ENCODE assay signal across 16 cellular contexts in the genomic region with DNA sequence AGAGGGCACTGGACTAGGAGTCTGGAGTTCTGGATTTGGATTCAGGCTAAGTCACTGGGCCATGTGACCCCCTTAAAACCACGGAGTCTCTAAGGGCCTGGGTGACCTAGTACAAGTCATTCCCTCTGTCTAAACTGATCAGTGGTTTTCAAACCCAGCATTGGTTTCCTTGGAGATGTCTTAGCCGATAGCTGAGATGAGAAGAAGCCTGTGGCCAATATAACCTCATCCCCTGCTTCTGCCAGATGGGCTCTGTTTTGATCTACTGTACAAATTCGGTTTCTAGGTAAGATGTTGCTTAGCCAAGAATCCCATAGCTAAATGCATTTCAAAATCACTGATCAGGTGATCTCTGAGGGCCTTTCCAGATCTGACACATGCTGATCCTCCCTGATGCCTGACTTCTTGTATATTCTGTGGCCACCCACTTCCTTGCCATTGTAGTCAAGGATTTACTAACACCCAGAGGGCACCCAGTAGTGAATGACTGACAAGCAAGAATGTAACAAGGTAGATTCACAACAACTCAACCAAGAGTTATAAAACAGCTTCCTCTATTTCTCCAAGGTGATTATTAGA. TPM values are rescaled to one million over a fixed set of nuclear protein-coding genes. Genes with fewer than 3 reads are reported as not detected.
DNase-seq lines count a peak whose midpoint lies in the region; ATAC-seq and TF ChIP-seq lines count a peak whose summit lies in the region.
"Had no signal": no experiment of that assay in that cellular context is flagged by ENCODE, and none has a peak within 500 bp of the region (broad histone marks: within the 10 kb centered on the region; RNA-seq: fewer than 3 reads in every experiment).

No MANE protein-coding gene starts in this region.

- no peaks in the 10 kb centered on the region for H4K20me1 ChIP-seq in BLaER1

- DNase-seq in activated CD8-positive, alpha-beta T cell treated with anti-CD3 and anti-CD28 coated beads, Interleukin-2, amount 10 ng/mL, durations not matched to agents 7 days and 5 days: peak; percentile 26
- peak; percentile 88 for DNase-seq in kidney tubule cell (ENCODE audit: low spot score)
- no peak for DNase-seq in COR-L47 (lab: John Stamatoyannopoulos, UW)
- DNase-seq in esophagus muscularis mucosa (ENCODE audit: extremely low spot score): no peak
- no peak for DNase-seq in NCI-H2196 treated with DMSO at 0.1 percent for 48 hours (lab: John Stamatoyannopoulos, UW; ENCODE audit: unreplicated experiment)
- no peak for DNase-seq in cerebellar nuclear complex (lab: John Stamatoyannopoulos, UW)
- DNase-seq: activated CD4-positive, CD25-positive, alpha-beta regulatory T cell treated with anti-CD3 and anti-CD28 coated beads, Interleukin-2, amount 50 U/mL, for 72 hours; activated naive CD8-positive, alpha-beta T cell treated with anti-CD3 and anti-CD28 coated beads, Interleukin-2, amount 50 U/mL, for 24 hours; HCEC 1CT; midbrain; NCI-H1105; SHP77 treated with DMSO at 0.1 percent for 48 hours had no signal

- H3K27me3 ChIP-seq in BLaER1 (no peaks in the 10 kb centered on the region), esophagus muscularis mucosa (no peaks in the 10 kb centered on the region)

- H3K4me3 Mint-ChIP-seq in activated CD8-positive, alpha-beta T cell treated with anti-CD3 and anti-CD28 coated beads, Interleukin-2, amount 10 ng/mL, durations not matched to agents 7 days and 5 days: no peak overlapping the region
- H3K4me3 Mint-ChIP-seq: activated naive CD8-positive, alpha-beta T cell treated with anti-CD3 and anti-CD28 coated beads, Interleukin-2, amount 50 U/mL, for 24 hours; stimulated activated memory B cell treated with anti-CD40 and anti-IgM and Interleukin-4, amounts not matched to agents 10 μg/mL and 1 μg/mL and 100 μg/mL, for 72 hours had no signal

- H3K4me3 ChIP-seq in BLaER1 (no peak overlapping the region), esophagus muscularis mucosa (no peak overlapping the region)
- H3K4me3 ChIP-seq: K562 had no signal

- POLR2A ChIA-PET in activated CD8-positive, alpha-beta T cell treated with anti-CD3 and anti-CD28 coated beads, Interleukin-2, amount 10 ng/mL, durations not matched to agents 7 days and 5 days (lab: Charles Lee): no interaction called here

- H3K36me3 ChIP-seq in BLaER1 (no peaks in the 10 kb centered on the region), esophagus muscularis mucosa (no peaks in the 10 kb centered on the region)

- H3K27ac ChIP-seq in BLaER1 (no peak overlapping the region), esophagus muscularis mucosa (replicated peaks in 1 of 4) (peak overlapping the region in 2 of 4 donors; percentile 19 to 63)

- TF ChIP-seq POLR2A in esophagus muscularis mucosa (IDR thresholded peaks at IDR 0.05; ENCODE audit: low read depth): no peak

- ATAC-seq in HG02610 (IDR thresholded peaks at IDR 0.05; ENCODE audit: unreplicated experiment): peak; percentile 62
- ATAC-seq in activated CD8-positive, alpha-beta T cell treated with anti-CD3 and anti-CD28 coated beads, Interleukin-2, amount 10 ng/mL, durations not matched to agents 7 days and 5 days: peak; percentile 36
- ATAC-seq: activated naive CD8-positive, alpha-beta T cell treated with anti-CD3 and anti-CD28 coated beads, Interleukin-2, amount 50 U/mL, for 24 hours; K562; stimulated activated memory B cell treated with anti-CD40 and anti-IgM and Interleukin-4, amounts not matched to agents 10 μg/mL and 1 μg/mL and 100 μg/mL, for 72 hours had no signal

- H3K9ac ChIP-seq in BLaER1: no peak overlapping the region

- no peak for TF ChIP-seq CTCF in esophagus muscularis mucosa (IDR thresholded peaks at IDR 0.05)

- intact Hi-C loops in esophagus muscularis mucosa (cut with DNase I): no loop called here

- H3K27ac Mint-ChIP-seq in activated CD8-positive, alpha-beta T cell treated with anti-CD3 and anti-CD28 coated beads, Interleukin-2, amount 10 ng/mL, durations not matched to agents 7 days and 5 days: peak overlapping the region; percentile 6
- H3K27ac Mint-ChIP-seq: activated naive CD8-positive, alpha-beta T cell treated with anti-CD3 and anti-CD28 coated beads, Interleukin-2, amount 50 U/mL, for 24 hours; stimulated activated memory B cell treated with anti-CD40 and anti-IgM and Interleukin-4, amounts not matched to agents 10 μg/mL and 1 μg/mL and 100 μg/mL, for 72 hours had no signal

- no peaks in the 10 kb centered on the region for H3K9me3 Mint-ChIP-seq in activated CD8-positive, alpha-beta T cell treated with anti-CD3 and anti-CD28 coated beads, Interleukin-2, amount 10 ng/mL, durations not matched to agents 7 days and 5 days (ENCODE audit: insufficient read depth)
- H3K9me3 Mint-ChIP-seq: activated naive CD8-positive, alpha-beta T cell treated with anti-CD3 and anti-CD28 coated beads, Interleukin-2, amount 50 U/mL, for 24 hours; stimulated activated memory B cell treated with anti-CD40 and anti-IgM and Interleukin-4, amounts not matched to agents 10 μg/mL and 1 μg/mL and 100 μg/mL, for 72 hours had no signal

- peaks cover 3% of the 10 kb centered on the region for H3K27me3 Mint-ChIP-seq in activated CD8-positive, alpha-beta T cell treated with anti-CD3 and anti-CD28 coated beads, Interleukin-2, amount 10 ng/mL, durations not matched to agents 7 days and 5 days (ENCODE audit: low read depth)

- H3K9me3 ChIP-seq in BLaER1: no peaks in the 10 kb centered on the region
- no peaks in the 10 kb centered on the region for H3K9me3 ChIP-seq in esophagus muscularis mucosa

- CTCF ChIA-PET in activated CD8-positive, alpha-beta T cell treated with anti-CD3 and anti-CD28 coated beads, Interleukin-2, amount 10 ng/mL, durations not matched to agents 7 days and 5 days (lab: Charles Lee): interaction anchor here (1.2 kb wide), 1 partner anchor 53 kb away, joined by 3 read pairs; the partner anchor contains the start of gene GALNT18

- H3K36me3 Mint-ChIP-seq in activated CD8-positive, alpha-beta T cell treated with anti-CD3 and anti-CD28 coated beads, Interleukin-2, amount 10 ng/mL, durations not matched to agents 7 days and 5 days (ENCODE audit: low read depth): no peaks in the 10 kb centered on the region
- H3K36me3 Mint-ChIP-seq: stimulated activated memory B cell treated with anti-CD40 and anti-IgM and Interleukin-4, amounts not matched to agents 10 μg/mL and 1 μg/mL and 100 μg/mL, for 72 hours had no signal

- 75% methylated on average over 3 of the region's 3 CpGs for WGBS in esophagus muscularis mucosa

- TF ChIP-seq EP300 in esophagus muscularis mucosa (IDR thresholded peaks at IDR 0.05): no peak

- peak overlapping the region; percentile 3 for H3K4me2 ChIP-seq in BLaER1

- H3K4me1 ChIP-seq in BLaER1 (peaks cover 24% of the 10 kb centered on the region), esophagus muscularis mucosa (peaks cover 31 to 80% (median 65%) of the 10 kb centered on the region in 4 donors)

- peaks cover 15% of the 10 kb centered on the region for H3K4me1 Mint-ChIP-seq in activated CD8-positive, alpha-beta T cell treated with anti-CD3 and anti-CD28 coated beads, Interleukin-2, amount 10 ng/mL, durations not matched to agents 7 days and 5 days (ENCODE audit: low read depth)
- H3K4me1 Mint-ChIP-seq: stimulated activated memory B cell treated with anti-CD40 and anti-IgM and Interleukin-4, amounts not matched to agents 10 μg/mL and 1 μg/mL and 100 μg/mL, for 72 hours had no signal

RNA-seq across cellular contexts. Expression of gene GALNT18, which starts 53.1 kb away (rescaled TPM):
- under 1 TPM; 0.23 to 0.42 TPM for total RNA-seq in activated CD8-positive, alpha-beta T cell treated with anti-CD3 and anti-CD28 coated beads, Interleukin-2, amount 10 ng/mL, durations not matched to agents 7 days and 5 days
- total RNA-seq in esophagus muscularis mucosa: 10 to 100 TPM; 29.1 to 67.0 (median 49.3) TPM
- total RNA-seq: K562 had no signal

Comparison
In these comparisons a context has a peak if more than half of its experiments do, and no peak if none do; other contexts are left out.
1. DNase-seq: peak in activated CD8-positive, alpha-beta T cell treated with anti-CD3 and anti-CD28 coated beads, Interleukin-2, amount 10 ng/mL, durations not matched to agents 7 days and 5 days (single experiment) and kidney tubule cell (single experiment); none in COR-L47 (single experiment), esophagus muscularis mucosa (single experiment), NCI-H2196 treated with DMSO at 0.1 percent for 48 hours (single experiment) and cerebellar nuclear complex (0 of 2).
2. RNA of gene GALNT18, which starts 53.1 kb away (total RNA-seq): 29.1 to 67.0 TPM in esophagus muscularis mucosa; 0.23 to 0.42 TPM in activated CD8-positive, alpha-beta T cell treated with anti-CD3 and anti-CD28 coated beads, Interleukin-2, amount 10 ng/mL, durations not matched to agents 7 days and 5 days; every median in the first group is over 10 times any median in the second.